8 cellular contexts compared by ENCODE assay signal in the genomic region with DNA sequence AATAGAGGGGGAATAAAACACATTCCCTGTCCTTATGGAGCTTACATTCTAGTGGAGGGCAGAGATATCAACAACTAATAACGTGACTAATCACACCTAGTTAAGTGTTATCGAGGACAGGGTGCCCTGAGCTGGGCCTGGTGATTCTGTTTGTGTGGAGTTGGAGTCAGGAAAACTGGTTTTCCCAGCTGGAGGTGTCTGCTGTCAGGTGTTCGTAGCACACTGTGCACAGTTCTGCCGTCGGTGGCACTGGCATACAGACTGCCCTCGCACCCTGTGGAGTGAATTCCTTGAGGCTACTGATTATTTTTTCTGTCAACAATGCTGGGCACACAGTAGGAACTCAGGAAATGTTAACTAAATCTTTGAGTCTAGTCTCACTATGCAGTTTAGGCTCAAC. TPM values are rescaled to one million over a fixed set of nuclear protein-coding genes. Genes with fewer than 3 reads are reported as not detected.
DNase-seq lines count a peak whose midpoint lies in the region; ATAC-seq, FAIRE-seq and TF ChIP-seq lines count a peak whose summit lies in the region.

No MANE protein-coding gene starts in this region.

- H3K9me2 ChIP-seq in GM23338 (ENCODE audit: insufficient read depth), result no peaks in the 10 kb centered on the region

- H3K79me2 ChIP-seq in GM23338 (replicated peaks; ENCODE audit: insufficient read depth), result 0 out of 2 replicates have a peak, but pooled peaks cover 4% of the 10 kb centered on the region
- H3K79me2 ChIP-seq in K562 (ENCODE audit: control insufficient read depth, insufficient read depth, low read length), result peaks cover 37% of the 10 kb centered on the region

- no peak for TF ChIP-seq CTCF in A673 (conservative IDR thresholded peaks at IDR 0.05; ENCODE audit: low read depth, low read length)
- no peak for TF ChIP-seq CTCF in GM23338 (conservative IDR thresholded peaks at IDR 0.05; ENCODE audit: low read depth in 2 of 2)
- no peak for TF ChIP-seq CTCF in K562 (IDR thresholded peaks at IDR 0.05 in 2 of 3, conservative IDR thresholded peaks at IDR 0.05 in 1 of 3; ENCODE audit: insufficient read depth in 2 of 3, low read depth in 1 of 3, low read length in 3 of 3)

- H3K4me2 ChIP-seq in GM23338, result peak overlapping the region; percentile 73
- H3K4me2 ChIP-seq in K562 (ENCODE audit: insufficient read depth, low read length), result 0 out of 2 replicates have a peak overlapping the region, but pooled peaks have one; percentile 1

- H2AFZ ChIP-seq in GM23338, result peak overlapping the region; percentile 8; the same call in 1 of the 2 replicates
- H2AFZ ChIP-seq in K562 (ENCODE audit: low read depth, low read length), result peak overlapping the region; percentile 80

- no peak overlapping the region for H3K27ac ChIP-seq in A673 (ENCODE audit: low read depth, low read length, poor library complexity, severe bottlenecking)
- H3K27ac ChIP-seq in GM23338 (ENCODE audit: low read depth), result no peak overlapping the region
- H3K27ac ChIP-seq in K562 (ENCODE audit: extremely low read depth, low read depth, low read length), result no peak overlapping the region

- H3K36me3 ChIP-seq in A673 (ENCODE audit: insufficient read depth, low read length, poor library complexity, severe bottlenecking) (peaks cover 9% of the 10 kb centered on the region), GM23338 (ENCODE audit: insufficient read depth) (no peaks in the 10 kb centered on the region), K562 (ENCODE audit: control insufficient read depth, insufficient read depth, low read length) (peaks cover 28% of the 10 kb centered on the region)

- H3K27me3 Mint-ChIP-seq in GM23338 (ENCODE audit: insufficient read depth, low read depth, poor library complexity) (peaks cover 5% of the 10 kb centered on the region), naive B cell (no peaks in the 10 kb centered on the region)

- no peaks in the 10 kb centered on the region for H3K9me3 ChIP-seq in A673 (ENCODE audit: low read depth, low read length, poor library complexity, severe bottlenecking)
- peaks cover 5% of the 10 kb centered on the region; the same call in 1 of the 2 replicates for H3K9me3 ChIP-seq in K562 (replicated peaks; ENCODE audit: control insufficient read depth, insufficient read depth, low read depth, low read length)

- H3K4me3 ChIP-seq in A673 (ENCODE audit: low read depth, low read length, poor library complexity, severe bottlenecking) (peak overlapping the region; percentile 65), GM23338 (peak overlapping the region; percentile 91), K562 (no peak overlapping the region)

- 84% methylated on average over 6 of the region's 6 CpGs for WGBS in K562 (ENCODE audit: insufficient coverage, low coverage, missing lambda C conversion rate)

- H3K9ac ChIP-seq in K562 (ENCODE audit: insufficient read depth in 1 of 2, low read depth in 2 of 2, low read length in 2 of 2), result peak overlapping the region in 1 of 2 experiments; percentile 79; a peak in 1 of 4 replicates

- H3K27me3 ChIP-seq in A673 (replicated peaks; ENCODE audit: insufficient read depth, low read depth, low read length, poor library complexity) (no peaks in the 10 kb centered on the region), GM23338 (ENCODE audit: insufficient read depth) (no peaks in the 10 kb centered on the region), K562 (ENCODE audit: control insufficient read depth in 2 of 2, insufficient read depth in 2 of 2, low read length in 2 of 2) (no peaks in the 10 kb centered on the region)

- H3K9me3 Mint-ChIP-seq in GM23338 (no peaks in the 10 kb centered on the region), naive B cell (peaks cover 0 to 5% (median 0%) of the 10 kb centered on the region in 7 donors)

- peaks cover 23% of the 10 kb centered on the region for H3K4me1 Mint-ChIP-seq in GM23338
- H3K4me1 Mint-ChIP-seq in naive B cell, result peaks cover 22 to 41% (median 33%) of the 10 kb centered on the region in 3 donors

- TF ChIP-seq EP300 in K562 (IDR thresholded peaks at IDR 0.05; ENCODE audit: low read length), result no peak

- intact Hi-C loops in A673 (cut with micrococcal nuclease; ENCODE audit: unreplicated experiment) (no loop called here), K562 (cut with micrococcal nuclease) (loop anchor here (1.0 to 5.0 kb wide), 3 partner anchors 31 to 104 kb away; no protein-coding TSS in a partner anchor)

- in situ Hi-C loops in K562 (cut with MboI), result no loop called here

- no peak for FAIRE-seq in K562 (lab: Jason Lieb, UNC)

- H3K9me1 ChIP-seq in K562 (ENCODE audit: control insufficient read depth, insufficient read depth, low read length), result no peaks in the 10 kb centered on the region

- BruUV-seq in A673 (replicated peaks; lab: Mats Ljungman, UMichigan), result no TSS peak
- no TSS peak for BruUV-seq in K562 (replicated peaks; lab: Mats Ljungman, UMichigan)

- TF ChIP-seq POLR2A in K562 (conservative IDR thresholded peaks at IDR 0.05), result no peak

- H4K20me1 ChIP-seq in GM23338 (replicated peaks; ENCODE audit: insufficient read depth) (no peaks in the 10 kb centered on the region; the same call in 1 of the 2 replicates), K562 (replicated peaks; ENCODE audit: control insufficient read depth, insufficient read depth, low read length) (no peaks in the 10 kb centered on the region)

- DNase-seq in A673 (ENCODE audit: low spot score) (no peak), GM23338 (ENCODE audit: low spot score) (peak; percentile 8), K562 (ENCODE audit: extremely low read depth in 1 of 4, low spot score in 3 of 4) (no peak), naive B cell (no peak), RPMI8226 (no peak), NCI-H1105 (lab: John Stamatoyannopoulos, UW) (no peak)

- H3K4me3 Mint-ChIP-seq in GM23338 (peak overlapping the region; percentile 89), naive B cell (peak overlapping the region; percentile 81 to 98 (median 95))

- no peak for TF ChIP-seq RAD21 in K562 (CRISPR knock-in tag; conservative IDR thresholded peaks at IDR 0.05 in 1 of 2, IDR thresholded peaks at IDR 0.05 in 1 of 2)

- H3K27ac Mint-ChIP-seq in GM23338 (no peak overlapping the region), naive B cell (peak overlapping the region in 2 of 6 donors; percentile 78 to 87)

- POLR2A ChIA-PET in A673 (lab: Charles Lee; ENCODE audit: low non-redundant PET) (no interaction called here), K562 (lab: Yijun Ruan, JAX) (interaction anchor here (0.6 to 2.4 kb wide), 5 partner anchors 9 to 32 kb away, joined by 3 to 13 read pairs (median 3); a partner anchor contains a TSS)

- H3F3A ChIP-seq in GM23338 (replicated peaks; ENCODE audit: low read depth), result no peaks in the 10 kb centered on the region; the same call in 1 of the 2 replicates

- CTCF ChIA-PET in A673 (lab: Charles Lee) (no interaction called here), K562 (lab: Yijun Ruan, JAX; ENCODE audit: low intra/inter-chr PET ratio) (no interaction called here)

- H3K4me1 ChIP-seq in A673 (ENCODE audit: insufficient read depth, low read length, poor library complexity, severe bottlenecking) (no peaks in the 10 kb centered on the region), GM23338 (ENCODE audit: insufficient read depth) (peaks cover 13% of the 10 kb centered on the region), K562 (replicated peaks in 1 of 2; ENCODE audit: control insufficient read depth in 2 of 2, insufficient read depth in 2 of 2, low read length in 2 of 2) (peaks cover 16 to 25% of the 10 kb centered on the region in 2 experiments)

- peak; percentile 15 for ATAC-seq in GM23338
- no peak for ATAC-seq in K562
- ATAC-seq in naive B cell (ENCODE audit: low read depth in 2 of 2), result no peak
- ATAC-seq in HG03095 (IDR thresholded peaks at IDR 0.05; ENCODE audit: unreplicated experiment), result no peak
- no peak for ATAC-seq in activated CD4-positive, CD25-positive, alpha-beta regulatory T cell treated with anti-CD3 and anti-CD28 coated beads, Interleukin-2, amount 50 U/mL, for 24 hours

- H3K36me3 Mint-ChIP-seq in GM23338 (ENCODE audit: low read depth) (peaks cover 20% of the 10 kb centered on the region), naive B cell (peaks cover 13 to 19% of the 10 kb centered on the region in 2 donors)

RNA-seq across cellular contexts. Expression of a gene that starts 0.9 kb away (rescaled TPM):
- total RNA-seq in A673 (2021) (12.6 and 13.1 TPM in 2 replicates), K562 (2014; rRNA removed) (26.4 and 35.9 TPM in 2 replicates), K562 (2014; rRNA removed; fragmentation: Illumina TruSeq; extraction: Trizol) (29.6 and 34.7 TPM in 2 replicates), K562 (2015; rRNA removed; fragmentation: Illumina TruSeq; extraction: Trizol) (34.1 and 37.0 TPM in 2 replicates), K562 (2021) (30.3 and 33.7 TPM in 2 replicates)
- total RNA-seq in GM23338 (2014; rRNA removed; shearing (Covaris generic)), result 4.7 and 9.2 TPM in 2 replicates
- polyA plus RNA-seq in GM23338 (2016; fragmentation: Nextera tagmentation; extraction: Ambion mirVana) (9.1 and 11.0 TPM in 2 replicates), K562 (2011; rRNA removed) (28.3 and 33.2 TPM in 2 replicates), K562 (2014; fragmentation: Illumina TruSeq; extraction: Trizol) (32.5 and 39.5 TPM in 2 replicates), K562 (2014; fragmentation: Nextera tagmentation; extraction: Ambion mirVana) (10 to 100 TPM; 10.0 to 11.6 TPM), K562 (2014; rRNA removed) (55.3 and 63.2 TPM in 2 replicates), naive B cell (ENCODE audit: low read depth in 6 of 6) (1 to 10 TPM; 2.2 to 9.1 (median 2.9) TPM)
- total RNA-seq in K562 (2011; cell fraction: chromatin; rRNA removed; ENCODE audit: low replicate concordance), result 17.7 and 36.2 TPM in 2 replicates
- total RNA-seq in K562 (2011; cell fraction: nucleolus; rRNA removed), result 12.2 and 16.4 TPM in 2 replicates
- total RNA-seq in K562 (2011; cell fraction: nucleoplasm; rRNA removed), result 24.3 and 33.8 TPM in 2 replicates
- 4.7 and 14.0 TPM in 2 replicates for polyA plus RNA-seq in K562 (2011; cell fraction: cytosol; rRNA removed)
- polyA plus RNA-seq in K562 (2011; cell fraction: nucleus; rRNA removed), result 43.6 and 46.2 TPM in 2 replicates
- 21.4 and 28.5 TPM in 2 replicates for polyA plus RNA-seq in K562 (2012)
- polyA minus RNA-seq in K562 (2011; rRNA and poly(A)+ RNA removed), result 14.2 and 15.7 TPM in 2 replicates
- polyA minus RNA-seq in K562 (2011; cell fraction: cytosol; rRNA and poly(A)+ RNA removed), result 8.3 TPM in 2 replicates
- polyA minus RNA-seq in K562 (2011; cell fraction: nucleus; rRNA and poly(A)+ RNA removed), result 11.4 and 18.4 TPM in 2 replicates

RNA-seq across cellular contexts. Expression of a gene that starts 32.1 kb away (rescaled TPM):
- total RNA-seq in A673 (2021) (32.3 and 36.9 TPM in 2 replicates), K562 (2014; rRNA removed) (14.8 and 18.7 TPM in 2 replicates), K562 (2014; rRNA removed; fragmentation: Illumina TruSeq; extraction: Trizol) (31.6 and 35.0 TPM in 2 replicates), K562 (2015; rRNA removed; fragmentation: Illumina TruSeq; extraction: Trizol) (24.1 and 26.4 TPM in 2 replicates), K562 (2021) (26.7 and 27.4 TPM in 2 replicates)
- total RNA-seq in GM23338 (2014; rRNA removed; shearing (Covaris generic)), result 9.3 and 10.4 TPM in 2 replicates
- polyA plus RNA-seq in GM23338 (2016; fragmentation: Nextera tagmentation; extraction: Ambion mirVana) (5.8 and 7.1 TPM in 2 replicates), K562 (2011; rRNA removed) (36.7 and 37.8 TPM in 2 replicates), K562 (2014; fragmentation: Illumina TruSeq; extraction: Trizol) (22.3 and 24.4 TPM in 2 replicates), K562 (2014; fragmentation: Nextera tagmentation; extraction: Ambion mirVana) (10 to 100 TPM; 14.8 to 17.8 TPM), K562 (2014; rRNA removed) (12.6 and 13.7 TPM in 2 replicates), naive B cell (ENCODE audit: low read depth in 6 of 6) (10 to 100 TPM; 32.0 to 48.7 (median 37.0) TPM)
- 16.9 and 65.5 TPM in 2 replicates for total RNA-seq in K562 (2011; cell fraction: chromatin; rRNA removed; ENCODE audit: low replicate concordance)
- 8.3 and 13.7 TPM in 2 replicates for total RNA-seq in K562 (2011; cell fraction: nucleolus; rRNA removed)
- 27.2 and 42.5 TPM in 2 replicates for total RNA-seq in K562 (2011; cell fraction: nucleoplasm; rRNA removed)
- polyA plus RNA-seq in K562 (2011; cell fraction: cytosol; rRNA removed), result 11.5 and 19.9 TPM in 2 replicates
- polyA plus RNA-seq in K562 (2011; cell fraction: nucleus; rRNA removed), result 12.5 and 19.9 TPM in 2 replicates
- 21.6 and 24.9 TPM in 2 replicates for polyA plus RNA-seq in K562 (2012)
- polyA minus RNA-seq in K562 (2011; rRNA and poly(A)+ RNA removed), result 67.2 and 88.0 TPM in 2 replicates
- 27.7 and 36.7 TPM in 2 replicates for polyA minus RNA-seq in K562 (2011; cell fraction: cytosol; rRNA and poly(A)+ RNA removed)
- polyA minus RNA-seq in K562 (2011; cell fraction: nucleus; rRNA and poly(A)+ RNA removed), result 11.0 and 29.5 TPM in 2 replicates
